1 cellular context compared by ENCODE assay signal in the genomic region with DNA sequence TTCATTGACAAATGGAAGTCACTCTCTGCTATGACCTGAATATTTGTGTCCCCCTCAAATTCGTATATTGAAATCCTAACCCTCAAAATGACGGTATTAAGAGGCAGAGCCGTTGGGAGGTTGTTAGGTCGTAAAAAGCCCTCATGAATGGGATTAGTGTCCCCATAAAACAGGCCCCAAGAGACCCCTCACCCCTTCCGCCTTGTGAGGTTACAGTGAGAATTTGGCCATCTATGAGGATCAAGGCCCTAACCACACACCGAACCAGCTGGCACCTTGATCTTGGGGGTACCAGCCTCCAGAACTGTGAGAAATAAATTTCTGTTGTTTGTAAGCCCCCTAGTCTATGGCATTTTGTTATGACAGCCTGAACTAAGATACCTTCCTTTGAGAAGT.
TF ChIP-seq lines count a peak whose summit lies in the region.

No MANE protein-coding gene starts in this region.

TF ChIP-seq in SK-N-SH, 30 proteins besides CTCF, POLR2A, EP300 and RAD21 (continued from another document):
- TF ChIP-seq, protein P1, sequence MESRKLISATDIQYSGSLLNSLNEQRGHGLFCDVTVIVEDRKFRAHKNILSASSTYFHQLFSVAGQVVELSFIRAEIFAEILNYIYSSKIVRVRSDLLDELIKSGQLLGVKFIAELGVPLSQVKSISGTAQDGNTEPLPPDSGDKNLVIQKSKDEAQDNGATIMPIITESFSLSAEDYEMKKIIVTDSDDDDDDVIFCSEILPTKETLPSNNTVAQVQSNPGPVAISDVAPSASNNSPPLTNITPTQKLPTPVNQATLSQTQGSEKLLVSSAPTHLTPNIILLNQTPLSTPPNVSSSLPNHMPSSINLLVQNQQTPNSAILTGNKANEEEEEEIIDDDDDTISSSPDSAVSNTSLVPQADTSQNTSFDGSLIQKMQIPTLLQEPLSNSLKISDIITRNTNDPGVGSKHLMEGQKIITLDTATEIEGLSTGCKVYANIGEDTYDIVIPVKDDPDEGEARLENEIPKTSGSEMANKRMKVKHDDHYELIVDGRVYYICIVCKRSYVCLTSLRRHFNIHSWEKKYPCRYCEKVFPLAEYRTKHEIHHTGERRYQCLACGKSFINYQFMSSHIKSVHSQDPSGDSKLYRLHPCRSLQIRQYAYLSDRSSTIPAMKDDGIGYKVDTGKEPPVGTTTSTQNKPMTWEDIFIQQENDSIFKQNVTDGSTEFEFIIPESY (IDR thresholded peaks at IDR 0.05; ENCODE audit: borderline replicate concordance, low read depth): no peak
- TF ChIP-seq SIN3A (IDR thresholded peaks at IDR 0.05; ENCODE audit: borderline replicate concordance, low read depth, low read length) (no peak), ELF1 (IDR thresholded peaks at IDR 0.05) (no peak)
- TF ChIP-seq, protein P2, sequence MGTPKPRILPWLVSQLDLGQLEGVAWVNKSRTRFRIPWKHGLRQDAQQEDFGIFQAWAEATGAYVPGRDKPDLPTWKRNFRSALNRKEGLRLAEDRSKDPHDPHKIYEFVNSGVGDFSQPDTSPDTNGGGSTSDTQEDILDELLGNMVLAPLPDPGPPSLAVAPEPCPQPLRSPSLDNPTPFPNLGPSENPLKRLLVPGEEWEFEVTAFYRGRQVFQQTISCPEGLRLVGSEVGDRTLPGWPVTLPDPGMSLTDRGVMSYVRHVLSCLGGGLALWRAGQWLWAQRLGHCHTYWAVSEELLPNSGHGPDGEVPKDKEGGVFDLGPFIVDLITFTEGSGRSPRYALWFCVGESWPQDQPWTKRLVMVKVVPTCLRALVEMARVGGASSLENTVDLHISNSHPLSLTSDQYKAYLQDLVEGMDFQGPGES (IDR thresholded peaks at IDR 0.05; ENCODE audit: low read depth, low read length): no peak
